Comparison of ENCODE assay signal across 20 cellular contexts in genomic region chr9:93674580-93675335, GRCh38.
A peak's percentile ranks its signal among the peaks of the same experiment; 100 is the strongest.
DNase-seq lines count a peak whose midpoint lies in the region; ATAC-seq, FAIRE-seq and TF ChIP-seq lines count a peak whose summit lies in the region.
"Had no signal": no experiment of that assay in that cellular context is flagged by ENCODE, and none has a peak within 500 bp of the region (broad histone marks: within the 10 kb centered on the region; RNA-seq: fewer than 3 reads in every experiment).

No MANE protein-coding gene starts in this region.

- H3K4me1 Mint-ChIP-seq in activated CD4-positive, alpha-beta T cell treated with anti-CD3 and anti-CD28 coated beads, Interleukin-2, amount 10 ng/mL, durations not matched to agents 7 days and 5 days: no peaks in the 10 kb centered on the region
- H3K4me1 Mint-ChIP-seq: brain had no signal

- H3K27me3 ChIP-seq in adrenal gland: no peaks in the 10 kb centered on the region

- no peak overlapping the region for H3K9ac ChIP-seq in kidney (ENCODE audit: low read length in 2 of 2)
- H3K9ac ChIP-seq: GM23248 had no signal

- CTCF ChIA-PET in activated CD4-positive, alpha-beta T cell treated with anti-CD3 and anti-CD28 coated beads, Interleukin-2, amount 10 ng/mL, durations not matched to agents 7 days and 5 days (lab: Charles Lee): no interaction called here

- 93 to 97% (median 96%) methylated on average over 12 to 14 of the region's 14 CpGs for WGBS in adrenal gland, 4 donors

- no peak overlapping the region for H3K4me3 ChIP-seq in adrenal gland
- H3K4me3 ChIP-seq in kidney (ENCODE audit: low read length in 2 of 2): no peak overlapping the region
- H3K4me3 ChIP-seq: GM23248, K562 had no signal

- ATAC-seq in stimulated activated naive CD8-positive, alpha-beta T cell treated with anti-CD3 and anti-CD28 coated beads, Interleukin-15, Interleukin-2, amounts not matched to agents 100 U/mL and 50 U/mL, for 24 hours: no peak
- ATAC-seq: activated T-helper 17 cell treated with anti-CD3 and anti-CD28 coated beads, Interleukin-2, amount 50 U/mL, for 72 hours; CD8-positive, alpha-beta T cell; K562; PC-3 had no signal

- no peaks in the 10 kb centered on the region for H3K9me3 Mint-ChIP-seq in activated CD4-positive, alpha-beta T cell treated with anti-CD3 and anti-CD28 coated beads, Interleukin-2, amount 10 ng/mL, durations not matched to agents 7 days and 5 days
- H3K9me3 Mint-ChIP-seq: activated T-helper 17 cell treated with anti-CD3 and anti-CD28 coated beads, Interleukin-2, amount 50 U/mL, for 72 hours; brain; CD8-positive, alpha-beta T cell had no signal

- no peak for TF ChIP-seq CTCF in adrenal gland (IDR thresholded peaks at IDR 0.05)
- no peak for TF ChIP-seq CTCF in kidney (IDR thresholded peaks at IDR 0.05; ENCODE audit: borderline replicate concordance, extremely low read depth, insufficient read depth)

- peak; percentile 1 for DNase-seq in activated CD4-positive, alpha-beta T cell treated with anti-CD3 and anti-CD28 coated beads for 48 hours
- DNase-seq in activated CD4-positive, alpha-beta T cell treated with anti-CD3 and anti-CD28 coated beads, Interleukin-2, amount 10 ng/mL, durations not matched to agents 7 days and 5 days: no peak
- DNase-seq in adrenal gland (peak in 6 of 7 donors; percentile 3 to 35 (median 9)), kidney (peak; percentile 40), germinal center (ENCODE audit: low spot score) (no peak), NCI-H1436 treated with DMSO at 0.1 percent for 48 hours (lab: John Stamatoyannopoulos, UW) (no peak), HT-29 (ENCODE audit: low spot score) (no peak)
- DNase-seq in stimulated activated naive CD8-positive, alpha-beta T cell treated with anti-CD3 and anti-CD28 coated beads, Interleukin-15, Interleukin-2, amounts not matched to agents 100 U/mL and 50 U/mL, for 24 hours: peak; percentile 1
- DNase-seq: foreskin melanocyte; GM23248; NCI-H510A treated with DMSO at 0.1 percent for 48 hours; PC-3; stimulated activated naive CD4-positive, alpha-beta T cell; SW 1271 had no signal

- H3K36me3 ChIP-seq in adrenal gland (replicated peaks in 1 of 2): peaks cover 0 to 46% of the 10 kb centered on the region in 2 donors
- peaks cover 6 to 8% of the 10 kb centered on the region in 2 donors for H3K36me3 ChIP-seq in kidney (ENCODE audit: control insufficient read depth in 1 of 2, insufficient read depth in 2 of 2, low read length in 2 of 2)

- no peak for TF ChIP-seq POLR2A in adrenal gland (IDR thresholded peaks at IDR 0.05)

- H3K27ac Mint-ChIP-seq in activated CD4-positive, alpha-beta T cell treated with anti-CD3 and anti-CD28 coated beads, Interleukin-2, amount 10 ng/mL, durations not matched to agents 7 days and 5 days: no peak overlapping the region
- H3K27ac Mint-ChIP-seq: activated T-helper 17 cell treated with anti-CD3 and anti-CD28 coated beads, Interleukin-2, amount 50 U/mL, for 72 hours; CD8-positive, alpha-beta T cell had no signal

- H3K4me1 ChIP-seq in adrenal gland (replicated peaks in 1 of 2) (no peaks in the 10 kb centered on the region), kidney (ENCODE audit: control insufficient read depth in 1 of 2, insufficient read depth in 1 of 2, low read depth in 1 of 2, low read length in 2 of 2) (no peaks in the 10 kb centered on the region)

- H3K27ac ChIP-seq in adrenal gland (no peak overlapping the region), kidney (ENCODE audit: low read depth in 2 of 2, low read length in 2 of 2) (no peak overlapping the region)
- H3K27ac ChIP-seq: GM23248 had no signal

- FAIRE-seq in kidney (lab: Jason Lieb, UNC): no peak
- FAIRE-seq: A204.1, G401.6, K562 had no signal

- intact Hi-C loops in adrenal gland (cut with DNase I) (no loop called here), kidney (cut with DNase I) (no loop called here)

- H3K36me3 Mint-ChIP-seq in activated CD4-positive, alpha-beta T cell treated with anti-CD3 and anti-CD28 coated beads, Interleukin-2, amount 10 ng/mL, durations not matched to agents 7 days and 5 days (ENCODE audit: low read depth): peaks cover 5% of the 10 kb centered on the region

- H3K4me3 Mint-ChIP-seq in activated CD4-positive, alpha-beta T cell treated with anti-CD3 and anti-CD28 coated beads, Interleukin-2, amount 10 ng/mL, durations not matched to agents 7 days and 5 days: no peak overlapping the region
- H3K4me3 Mint-ChIP-seq: activated T-helper 17 cell treated with anti-CD3 and anti-CD28 coated beads, Interleukin-2, amount 50 U/mL, for 72 hours; brain; CD8-positive, alpha-beta T cell had no signal

- no peaks in the 10 kb centered on the region for H3K9me3 ChIP-seq in adrenal gland (replicated peaks in 1 of 3)
- no peaks in the 10 kb centered on the region for H3K9me3 ChIP-seq in kidney (ENCODE audit: control insufficient read depth in 1 of 2, low read length in 2 of 2)

- POLR2A ChIA-PET in activated CD4-positive, alpha-beta T cell treated with anti-CD3 and anti-CD28 coated beads, Interleukin-2, amount 10 ng/mL, durations not matched to agents 7 days and 5 days (lab: Charles Lee): no interaction called here

- H3K27me3 Mint-ChIP-seq in activated CD4-positive, alpha-beta T cell treated with anti-CD3 and anti-CD28 coated beads, Interleukin-2, amount 10 ng/mL, durations not matched to agents 7 days and 5 days: no peaks in the 10 kb centered on the region
- H3K27me3 Mint-ChIP-seq: activated T-helper 17 cell treated with anti-CD3 and anti-CD28 coated beads, Interleukin-2, amount 50 U/mL, for 72 hours; brain had no signal

Comparison
In these comparisons a context has a peak if more than half of its experiments do, and no peak if none do; other contexts are left out.
1. DNase-seq: peak in activated CD4-positive, alpha-beta T cell treated with anti-CD3 and anti-CD28 coated beads for 48 hours (single experiment), adrenal gland (6 of 7), kidney (single experiment) and stimulated activated naive CD8-positive, alpha-beta T cell treated with anti-CD3 and anti-CD28 coated beads, Interleukin-15, Interleukin-2, amounts not matched to agents 100 U/mL and 50 U/mL, for 24 hours (single experiment); none in activated CD4-positive, alpha-beta T cell treated with anti-CD3 and anti-CD28 coated beads, Interleukin-2, amount 10 ng/mL, durations not matched to agents 7 days and 5 days (single experiment), germinal center (single experiment), NCI-H1436 treated with DMSO at 0.1 percent for 48 hours (single experiment) and HT-29 (single experiment).